ENCODE assay signal across 19 cellular contexts in the genomic region with DNA sequence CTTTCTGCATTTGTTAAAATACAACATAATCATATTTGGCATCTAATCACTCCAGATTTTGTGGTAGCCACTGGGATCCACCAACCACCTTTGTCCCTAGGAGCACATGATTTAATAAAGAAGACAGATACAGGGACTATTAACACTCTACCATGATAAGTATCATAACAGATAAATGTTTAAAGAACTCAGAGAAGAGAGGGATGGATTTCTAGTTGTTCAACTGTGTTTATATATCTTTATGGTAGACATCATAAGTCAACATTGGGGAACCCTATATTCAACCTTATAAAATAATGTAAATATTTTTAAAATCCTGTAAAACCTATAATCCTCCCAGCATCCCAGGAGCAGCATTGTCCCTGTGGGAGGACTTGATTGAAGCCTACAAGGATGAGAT. TPM values are rescaled to one million over a fixed set of nuclear protein-coding genes. Genes with fewer than 3 reads are reported as not detected.
DNase-seq lines count a peak whose midpoint lies in the region; ATAC-seq and TF ChIP-seq lines count a peak whose summit lies in the region.
"Had no signal": no experiment of that assay in that cellular context is flagged by ENCODE, and none has a peak within 500 bp of the region (broad histone marks: within the 10 kb centered on the region; RNA-seq: fewer than 3 reads in every experiment).

No MANE protein-coding gene starts in this region.

- H3K36me3 Mint-ChIP-seq in activated CD8-positive, alpha-beta T cell treated with anti-CD3 and anti-CD28 coated beads, Interleukin-2, amount 10 ng/mL, durations not matched to agents 7 days and 5 days (ENCODE audit: low read depth) = peaks cover 13% of the 10 kb centered on the region
- peaks cover 2% of the 10 kb centered on the region for H3K36me3 Mint-ChIP-seq in activated CD8-positive, alpha-beta T cell treated with anti-CD3 and anti-CD28 coated beads for 36 hours (ENCODE audit: low read depth)
- H3K36me3 Mint-ChIP-seq in nephron (ENCODE audit: low read depth) = no peaks in the 10 kb centered on the region

- TF ChIP-seq CTCF in activated CD8-positive, alpha-beta T cell treated with anti-CD3 and anti-CD28 coated beads for 36 hours (IDR thresholded peaks at IDR 0.05) = no peak
- TF ChIP-seq CTCF in C4-2B (conservative IDR thresholded peaks at IDR 0.05) (no peak), LNCaP clone FGC (IDR thresholded peaks at IDR 0.05; ENCODE audit: control insufficient read depth, extremely low read depth, insufficient read depth) (no peak), nephron (IDR thresholded peaks at IDR 0.05; ENCODE audit: unreplicated experiment in 3 of 3) (no peak)

- POLR2A ChIA-PET in activated CD8-positive, alpha-beta T cell treated with anti-CD3 and anti-CD28 coated beads, Interleukin-2, amount 10 ng/mL, durations not matched to agents 7 days and 5 days (lab: Charles Lee) = interaction anchor here (1.0 kb wide), 1 partner anchor 19 kb away, joined by 4 read pairs; no protein-coding TSS in a partner anchor
- POLR2A ChIA-PET in activated CD8-positive, alpha-beta T cell treated with anti-CD3 and anti-CD28 coated beads for 36 hours (lab: Charles Lee) = interaction anchor here (7.3 kb wide), 1 partner anchor 18 kb away, joined by 57 read pairs; a partner anchor contains a TSS

- no peak overlapping the region for H3K27ac Mint-ChIP-seq in activated CD8-positive, alpha-beta T cell treated with anti-CD3 and anti-CD28 coated beads, Interleukin-2, amount 10 ng/mL, durations not matched to agents 7 days and 5 days
- no peak overlapping the region for H3K27ac Mint-ChIP-seq in activated CD8-positive, alpha-beta T cell treated with anti-CD3 and anti-CD28 coated beads for 36 hours
- H3K27ac Mint-ChIP-seq in nephron = no peak overlapping the region

- no peaks in the 10 kb centered on the region for H3K27me3 Mint-ChIP-seq in activated CD8-positive, alpha-beta T cell treated with anti-CD3 and anti-CD28 coated beads, Interleukin-2, amount 10 ng/mL, durations not matched to agents 7 days and 5 days (ENCODE audit: low read depth)
- no peaks in the 10 kb centered on the region for H3K27me3 Mint-ChIP-seq in activated CD8-positive, alpha-beta T cell treated with anti-CD3 and anti-CD28 coated beads for 36 hours
- H3K27me3 Mint-ChIP-seq in nephron (ENCODE audit: low read depth) = no peaks in the 10 kb centered on the region

- ATAC-seq in activated CD8-positive, alpha-beta T cell treated with anti-CD3 and anti-CD28 coated beads, Interleukin-2, amount 10 ng/mL, durations not matched to agents 7 days and 5 days = no peak
- ATAC-seq in activated CD8-positive, alpha-beta T cell treated with anti-CD3 and anti-CD28 coated beads for 36 hours = no peak
- ATAC-seq in sciatic nerve = no peak
- ATAC-seq: A549, GM12878 had no signal

- H3K27ac ChIP-seq in C4-2B = peak overlapping the region; percentile 99; the same call in 1 of the 2 replicates
- H3K27ac ChIP-seq: 22Rv1; A549; BLaER1 treated with 17β-estradiol and CSF1 and Interleukin-3, amounts not matched to agents 10 nM and 100 nM; GM23248 had no signal

- no peaks in the 10 kb centered on the region for H3K9me3 Mint-ChIP-seq in activated CD8-positive, alpha-beta T cell treated with anti-CD3 and anti-CD28 coated beads, Interleukin-2, amount 10 ng/mL, durations not matched to agents 7 days and 5 days (ENCODE audit: insufficient read depth)
- H3K9me3 Mint-ChIP-seq in activated CD8-positive, alpha-beta T cell treated with anti-CD3 and anti-CD28 coated beads for 36 hours = no peaks in the 10 kb centered on the region
- no peaks in the 10 kb centered on the region for H3K9me3 Mint-ChIP-seq in nephron
- H3K9me3 Mint-ChIP-seq: CD4-positive, alpha-beta memory T cell had no signal

- intact Hi-C loops in activated CD8-positive, alpha-beta T cell treated with anti-CD3 and anti-CD28 coated beads for 36 hours (cut with micrococcal nuclease) = no loop called here
- intact Hi-C loops in sciatic nerve (cut with DNase I) = no loop called here

- CTCF ChIA-PET in activated CD8-positive, alpha-beta T cell treated with anti-CD3 and anti-CD28 coated beads, Interleukin-2, amount 10 ng/mL, durations not matched to agents 7 days and 5 days (lab: Charles Lee) = interaction anchor here (1.1 to 9.4 kb wide), 2 partner anchors 19 to 65 kb away, joined by 3 to 233 read pairs; a partner anchor contains a TSS
- CTCF ChIA-PET in activated CD8-positive, alpha-beta T cell treated with anti-CD3 and anti-CD28 coated beads for 36 hours (lab: Charles Lee) = no interaction called here

- no peak overlapping the region for H3K4me3 ChIP-seq in LNCaP clone FGC (ENCODE audit: low read depth, low read length)
- H3K4me3 ChIP-seq: A549; BLaER1 treated with 17β-estradiol and CSF1 and Interleukin-3, amounts not matched to agents 10 nM and 100 nM; GM12878; GM23248 had no signal

- H3K4me3 Mint-ChIP-seq in activated CD8-positive, alpha-beta T cell treated with anti-CD3 and anti-CD28 coated beads, Interleukin-2, amount 10 ng/mL, durations not matched to agents 7 days and 5 days = no peak overlapping the region
- no peak overlapping the region for H3K4me3 Mint-ChIP-seq in activated CD8-positive, alpha-beta T cell treated with anti-CD3 and anti-CD28 coated beads for 36 hours
- H3K4me3 Mint-ChIP-seq in nephron = peak overlapping the region; percentile 32 to 75 (median 48)

- peak; percentile 18 for DNase-seq in activated CD8-positive, alpha-beta T cell treated with anti-CD3 and anti-CD28 coated beads, Interleukin-2, amount 10 ng/mL, durations not matched to agents 7 days and 5 days
- no peak for DNase-seq in activated CD8-positive, alpha-beta T cell treated with anti-CD3 and anti-CD28 coated beads for 36 hours
- DNase-seq in LNCaP clone FGC (ENCODE audit: low read depth) (peak; percentile 92), NCI-H1417 (lab: John Stamatoyannopoulos, UW) (no peak), HT-29 (ENCODE audit: low spot score) (no peak), sciatic nerve (ENCODE audit: low spot score) (no peak)
- DNase-seq: AML-193; Calu3; CD4-positive, alpha-beta memory T cell; DMS79 treated with DMSO at 0.1 percent for 48 hours; GM23248; HCEC 1CT had no signal

- H3K4me1 Mint-ChIP-seq in activated CD8-positive, alpha-beta T cell treated with anti-CD3 and anti-CD28 coated beads, Interleukin-2, amount 10 ng/mL, durations not matched to agents 7 days and 5 days (ENCODE audit: low read depth) = peaks cover 48% of the 10 kb centered on the region
- peaks cover 59% of the 10 kb centered on the region for H3K4me1 Mint-ChIP-seq in activated CD8-positive, alpha-beta T cell treated with anti-CD3 and anti-CD28 coated beads for 36 hours (ENCODE audit: low read depth)
- H3K4me1 Mint-ChIP-seq in nephron = peaks cover 32% of the 10 kb centered on the region

RNA-seq across cellular contexts. Expression of a gene that starts 2.5 kb away (rescaled TPM):
- 10 to 100 TPM; 23.4 to 23.9 TPM for total RNA-seq in activated CD8-positive, alpha-beta T cell treated with anti-CD3 and anti-CD28 coated beads, Interleukin-2, amount 10 ng/mL, durations not matched to agents 7 days and 5 days
- total RNA-seq in activated CD8-positive, alpha-beta T cell treated with anti-CD3 and anti-CD28 coated beads for 36 hours = 10 to 100 TPM; 13.0 to 14.1 TPM
- total RNA-seq in HT-29 (2014; rRNA removed; shearing (Covaris generic)) = 33.7 and 37.0 TPM in 2 replicates
- total RNA-seq in sciatic nerve = 104 TPM

RNA-seq across cellular contexts. Expression of a gene that starts 20.5 kb away (rescaled TPM):
- total RNA-seq in activated CD8-positive, alpha-beta T cell treated with anti-CD3 and anti-CD28 coated beads, Interleukin-2, amount 10 ng/mL, durations not matched to agents 7 days and 5 days = 10 to 100 TPM; 30.2 TPM
- 10 to 100 TPM; 23.0 to 24.7 TPM for total RNA-seq in activated CD8-positive, alpha-beta T cell treated with anti-CD3 and anti-CD28 coated beads for 36 hours
- total RNA-seq in HT-29 (2014; rRNA removed; shearing (Covaris generic)) = 20.2 and 22.4 TPM in 2 replicates
- 65.0 TPM for total RNA-seq in sciatic nerve

RNA-seq across cellular contexts. Expression of a gene that starts 37.9 kb away (rescaled TPM):
- total RNA-seq in activated CD8-positive, alpha-beta T cell treated with anti-CD3 and anti-CD28 coated beads, Interleukin-2, amount 10 ng/mL, durations not matched to agents 7 days and 5 days = not detected
- not detected for total RNA-seq in activated CD8-positive, alpha-beta T cell treated with anti-CD3 and anti-CD28 coated beads for 36 hours
- total RNA-seq in HT-29 (2014; rRNA removed; shearing (Covaris generic)) = not detected in 2 replicates
- not detected for total RNA-seq in sciatic nerve
- total RNA-seq: Calu3; CD4-positive, alpha-beta memory T cell; GM12878; GM23248; HT1080 had no signal

Comparison
In these comparisons a context has a peak if more than half of its experiments do, and no peak if none do; other contexts are left out.
1. DNase-seq: peak in activated CD8-positive, alpha-beta T cell treated with anti-CD3 and anti-CD28 coated beads, Interleukin-2, amount 10 ng/mL, durations not matched to agents 7 days and 5 days (single experiment) and LNCaP clone FGC (single experiment); none in activated CD8-positive, alpha-beta T cell treated with anti-CD3 and anti-CD28 coated beads for 36 hours (single experiment), NCI-H1417 (0 of 3), HT-29 (single experiment) and sciatic nerve (single experiment).
2. H3K4me3 Mint-ChIP-seq: peak in nephron (3 of 3); none in activated CD8-positive, alpha-beta T cell treated with anti-CD3 and anti-CD28 coated beads, Interleukin-2, amount 10 ng/mL, durations not matched to agents 7 days and 5 days (single experiment) and activated CD8-positive, alpha-beta T cell treated with anti-CD3 and anti-CD28 coated beads for 36 hours (single experiment).